ENCODE assay signal across 11 cellular contexts in the genomic region with DNA sequence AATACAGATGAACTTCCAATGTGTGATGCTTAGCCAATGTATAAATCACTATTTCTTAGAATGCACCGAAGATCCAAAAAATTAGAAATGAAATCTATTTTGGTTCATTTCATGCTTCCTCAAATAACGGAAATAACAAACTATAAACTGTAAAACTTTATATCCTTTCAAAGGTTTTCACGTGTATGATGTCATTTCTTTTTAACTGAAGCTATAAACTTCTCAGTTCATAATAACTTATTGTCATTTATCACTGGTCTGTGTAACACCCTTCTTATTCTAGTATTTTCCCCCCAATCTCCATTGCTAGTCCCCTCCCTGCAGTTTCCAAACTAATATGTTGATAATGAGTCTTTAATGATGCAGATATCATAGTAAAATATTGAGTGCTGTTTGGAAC. TPM values are rescaled to one million over a fixed set of nuclear protein-coding genes. Genes with fewer than 3 reads are reported as not detected.
"Had no signal": no experiment of that assay in that cellular context is flagged by ENCODE, and none has a peak within 500 bp of the region (broad histone marks: within the 10 kb centered on the region; RNA-seq: fewer than 3 reads in every experiment).

No MANE protein-coding gene starts in this region.

- FAIRE-seq: H1, H54 had no signal

- H3K9me3 ChIP-seq: HAP-1 had no signal

- H3K4me1 ChIP-seq: HAP-1 had no signal

- DNase-seq: GM23248, GOT3, H7, H9, HCEC 1CT, HFFc6 had no signal

- H3K4me3 ChIP-seq: GM23248, GM23338, HAP-1 had no signal

- H3K27ac ChIP-seq: GM23248 had no signal

- ATAC-seq: GM23338, HCT116 had no signal

- H3K36me3 ChIP-seq: HAP-1 had no signal

- H2AFZ ChIP-seq: GM23248, GM23338 had no signal

- H3K9ac ChIP-seq: GM23248 had no signal

- H3K4me2 ChIP-seq: GM23338 had no signal

RNA-seq across cellular contexts. Expression of a gene that starts 36.4 kb away (rescaled TPM):
- total RNA-seq: GM23248, GM23338, H7, H9, HFFc6 had no signal
- polyA plus RNA-seq: GM23338 had no signal
